Comparison of ENCODE assay signal across 8 cellular contexts in the genomic region with DNA sequence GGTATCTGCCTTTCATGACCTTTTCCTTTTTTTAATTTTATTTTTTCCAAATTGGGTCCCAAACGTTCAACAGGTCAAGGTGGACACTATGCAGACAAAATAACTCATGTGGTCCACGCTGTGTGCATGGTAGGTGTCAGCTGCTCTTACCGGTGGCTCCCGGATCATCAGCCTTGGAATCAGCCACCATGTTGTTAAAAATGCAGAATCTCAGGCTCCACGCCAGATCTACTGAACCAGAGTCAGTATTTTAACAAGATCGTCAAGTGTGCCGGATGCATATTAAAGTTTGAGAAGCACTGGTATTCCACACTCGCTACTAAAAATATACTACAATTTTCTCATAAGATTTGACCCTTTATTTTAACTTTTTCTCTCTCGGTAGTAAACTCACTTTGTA. TPM values are rescaled to one million over a fixed set of nuclear protein-coding genes. Genes with fewer than 3 reads are reported as not detected.
DNase-seq lines count a peak whose midpoint lies in the region; ATAC-seq and TF ChIP-seq lines count a peak whose summit lies in the region.

No MANE protein-coding gene starts in this region.

- H3K27ac ChIP-seq in ACC112 (ENCODE audit: low read depth, low read length): peak overlapping the region; percentile 36
- H3K27ac ChIP-seq in HL-60 (replicated peaks): peak overlapping the region; percentile 55

- H3K4me1 Mint-ChIP-seq in naive B cell: peaks cover 4 to 19% (median 11%) of the 10 kb centered on the region in 3 donors

- no peaks in the 10 kb centered on the region for H3K27me3 ChIP-seq in ACC112 (ENCODE audit: insufficient read depth, low read length)
- no peaks in the 10 kb centered on the region for H3K27me3 ChIP-seq in HL-60 (ENCODE audit: insufficient read depth, poor library complexity, severe bottlenecking)

- DNase-seq in HL-60 (ENCODE audit: low read depth in 1 of 2, low spot score in 1 of 2) (no peak), cardiac fibroblast (ENCODE audit: low read depth in 2 of 2) (no peak), naive B cell (no peak), UCSD-AML1 (lab: John Stamatoyannopoulos, UW; ENCODE audit: unreplicated experiment) (no peak), iPS-NIHi7 (ENCODE audit: extremely low spot score) (no peak), NCI-H2107 (lab: John Stamatoyannopoulos, UW) (no peak), T1000 (lab: John Stamatoyannopoulos, UW) (no peak)

- H3K36me3 ChIP-seq in ACC112 (ENCODE audit: insufficient read depth, low read length): no peaks in the 10 kb centered on the region

- no peak for TF ChIP-seq CTCF in HL-60 (IDR thresholded peaks at IDR 0.05; ENCODE audit: insufficient read depth, low read length)
- no peak for TF ChIP-seq CTCF in cardiac fibroblast (IDR thresholded peaks at IDR 0.05; ENCODE audit: low read depth, low read length)

- H3K27me3 Mint-ChIP-seq in naive B cell: peaks cover 59 to 65% (median 63%) of the 10 kb centered on the region in 3 donors

- ATAC-seq in naive B cell (ENCODE audit: low read depth in 2 of 2): no peak

- no peaks in the 10 kb centered on the region for H3K9me3 Mint-ChIP-seq in naive B cell

- peak overlapping the region; percentile 89 for H2AFZ ChIP-seq in ACC112 (ENCODE audit: low read length, unreplicated experiment)

- H3K27ac Mint-ChIP-seq in naive B cell: peak overlapping the region in 1 of 6 donors; percentile 51

- peaks cover 19% of the 10 kb centered on the region for H3K4me1 ChIP-seq in ACC112 (ENCODE audit: control insufficient read depth, insufficient read depth, low read length, unreplicated experiment)

- peak overlapping the region; percentile 81 to 94 (median 90) for H3K4me3 Mint-ChIP-seq in naive B cell

- H3K4me3 ChIP-seq in ACC112 (ENCODE audit: low read depth, low read length): peak overlapping the region; percentile 98
- H3K4me3 ChIP-seq in HL-60 (replicated peaks; ENCODE audit: insufficient read depth, low read length): peak overlapping the region; percentile 58
- H3K4me3 ChIP-seq in cardiac fibroblast (replicated peaks in 1 of 2; ENCODE audit: low read depth in 2 of 2, low read length in 2 of 2): peak overlapping the region; percentile 30 to 79

- peaks cover 0 to 8% of the 10 kb centered on the region in 2 donors for H3K36me3 Mint-ChIP-seq in naive B cell

- H3K79me2 ChIP-seq in ACC112 (ENCODE audit: control insufficient read depth, insufficient read depth, low read length, unreplicated experiment): peaks cover 40% of the 10 kb centered on the region

RNA-seq across cellular contexts. Expression of a gene that starts 0.6 kb away (rescaled TPM):
- polyA plus RNA-seq in naive B cell (ENCODE audit: low read depth in 6 of 6): under 1 TPM in 2 of 6 donors, not detected in 4; 0.17 to 0.27 TPM
